ENCODE assay signal across 23 cellular contexts in the genomic region with DNA sequence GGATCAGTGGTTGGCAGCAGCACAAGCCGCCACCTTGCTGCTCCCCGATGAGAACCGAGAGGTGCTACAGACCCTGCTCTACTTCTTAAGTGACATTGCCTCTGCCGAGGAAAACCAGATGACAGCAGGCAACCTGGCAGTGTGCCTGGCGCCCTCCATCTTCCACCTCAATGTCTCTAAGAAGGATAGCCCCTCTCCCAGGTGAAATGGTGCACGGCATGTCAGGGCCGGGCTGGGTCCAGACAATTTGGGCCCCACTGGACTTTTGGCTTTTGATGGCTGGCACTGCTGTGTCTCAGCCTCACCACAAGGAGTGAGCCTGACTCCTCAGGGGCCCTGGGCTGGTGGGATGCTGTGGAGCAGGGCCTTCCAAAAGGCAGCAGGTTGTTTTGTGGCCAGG.
"Had no signal": no experiment of that assay in that cellular context is flagged by ENCODE, and none has a peak within 500 bp of the region (broad histone marks: within the 10 kb centered on the region; RNA-seq: fewer than 3 reads in every experiment).

No MANE protein-coding gene starts in this region.

- H3K9me3 Mint-ChIP-seq: IgD-negative memory B cell had no signal

- H3K4me1 ChIP-seq: SJSA1 had no signal

- H3K9me3 ChIP-seq: SJSA1 had no signal

- DNase-seq: Kasumi-1, MM.1S, NCI-H1092 treated with DMSO at 0.1 percent for 48 hours, NCI-H1436, NCI-H187, NCI-H2029, NCI-H2081 treated with DMSO at 0.1 percent for 48 hours, NCI-H2171, NCI-H226, NCI-H446, NCI-H510A, NCI-H524 treated with DMSO at 0.1 percent for 48 hours, NCI-H69, NCI-H774, Right ventricle myocardium superior, RPMI8226, SIG-M5 had no signal

- H3K4me1 Mint-ChIP-seq: IgD-negative memory B cell had no signal

- H3K36me3 ChIP-seq: SJSA1 had no signal

- H3K27ac ChIP-seq: HL-60, KMS-11, SJSA1, SK-N-MC had no signal

- H3K4me3 Mint-ChIP-seq: IgD-negative memory B cell had no signal

- H3K27me3 ChIP-seq: SJSA1 had no signal

- H3K36me3 Mint-ChIP-seq: IgD-negative memory B cell had no signal

- ATAC-seq: K562 had no signal

- H3K27ac Mint-ChIP-seq: IgD-negative memory B cell had no signal

- H3K4me3 ChIP-seq: K562, SJSA1, SK-N-MC had no signal
